30 cellular contexts compared by ENCODE assay signal in the genomic region with DNA sequence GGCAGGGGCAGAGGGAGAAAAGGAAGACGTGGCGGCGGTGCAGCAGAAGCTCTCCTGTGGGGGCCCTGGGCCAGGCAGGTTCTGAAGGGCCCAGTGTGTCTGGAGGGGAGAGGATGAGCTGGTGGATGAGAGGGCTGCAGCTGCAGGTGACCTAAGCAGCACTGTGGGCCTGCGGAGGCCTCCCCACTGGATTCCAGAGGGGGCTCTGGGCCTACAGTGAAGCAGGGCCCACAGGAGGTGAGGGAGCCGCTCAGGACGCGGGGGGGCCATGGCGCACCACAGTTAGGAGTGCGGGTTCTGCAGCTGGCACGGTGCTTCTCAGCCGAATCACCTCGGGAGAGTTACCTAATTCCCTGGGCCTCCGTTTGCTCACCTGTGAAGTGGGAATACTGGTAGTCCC. TPM values are rescaled to one million over a fixed set of nuclear protein-coding genes. Genes with fewer than 3 reads are reported as not detected.
"Had no signal": no experiment of that assay in that cellular context is flagged by ENCODE, and none has a peak within 500 bp of the region (broad histone marks: within the 10 kb centered on the region; RNA-seq: fewer than 3 reads in every experiment).

No MANE protein-coding gene starts in this region.

- H3K9ac ChIP-seq: neural progenitor cell had no signal

- H3K27me3 ChIP-seq: colonic mucosa, testis, tibial artery, upper lobe of left lung had no signal

- H3K4me1 Mint-ChIP-seq: immature natural killer cell had no signal

- H3K36me3 ChIP-seq: colonic mucosa, neural progenitor cell, tibial artery, upper lobe of left lung had no signal

- H3K4me2 ChIP-seq: neural progenitor cell, smooth muscle cell had no signal

- ATAC-seq: left ventricle myocardium superior; mucosa of descending colon; natural killer cell treated with Interleukin-12 subunit alpha and Interleukin-12 subunit beta and Interleukin-15 and Interleukin-18, amount 100 ng/mL, for 72 hours; sciatic nerve; stimulated activated naive CD8-positive, alpha-beta T cell treated with anti-CD3 and anti-CD28 coated beads, Interleukin-15, Interleukin-2, amounts not matched to agents 100 U/mL and 50 U/mL, for 24 hours had no signal

- H3K9me3 Mint-ChIP-seq: central memory CD8-positive, alpha-beta T cell; dendritic cell treated with granulocyte-macrophage colony-stimulating factor and Interleukin-4, amounts not matched to agents 40 ng/mL and 50 ng/mL, for 4 days; immature natural killer cell; mesothelial cell of epicardium; naive B cell; natural killer cell treated with Interleukin-12 subunit alpha and Interleukin-12 subunit beta and Interleukin-15 and Interleukin-18, amount 100 ng/mL, for 72 hours; neural progenitor cell; stimulated activated memory B cell treated with anti-CD40 and anti-IgM and Interleukin-4, amounts not matched to agents 10 μg/mL and 1 μg/mL and 100 μg/mL, for 72 hours had no signal

- H3K9me3 ChIP-seq: colonic mucosa, esophagus squamous epithelium, mucosa of descending colon, testis, tibial artery, upper lobe of left lung had no signal

- H3K27ac Mint-ChIP-seq: dendritic cell treated with granulocyte-macrophage colony-stimulating factor and Interleukin-4, amounts not matched to agents 40 ng/mL and 50 ng/mL, for 4 days; immature natural killer cell; mesothelial cell of epicardium; natural killer cell treated with Interleukin-12 subunit alpha and Interleukin-12 subunit beta and Interleukin-15 and Interleukin-18, amount 100 ng/mL, for 72 hours; neural progenitor cell; stimulated activated memory B cell treated with anti-CD40 and anti-IgM and Interleukin-4, amounts not matched to agents 10 μg/mL and 1 μg/mL and 100 μg/mL, for 72 hours had no signal

- H3K27ac ChIP-seq: colonic mucosa, esophagus squamous epithelium, neural progenitor cell, testis, tibial artery, upper lobe of left lung had no signal

- H3K4me1 ChIP-seq: colonic mucosa had no signal

- DNase-seq: colonic mucosa; effector CD8-positive, alpha-beta T cell; esophagus squamous epithelium; foreskin melanocyte; hypothalamus; immature natural killer cell; islet precursor cell; kidney glomerular epithelial cell; left ventricle myocardium superior; mesenchymal stem cell; mucosa of descending colon; naive B cell; nucleus accumbens; posterior cingulate gyrus; stimulated activated CD4-positive, alpha-beta T cell treated with anti-CD3 and anti-CD28 coated beads, Interleukin-2, amount 100 ng/mL, for 24 hours; stimulated activated CD4-positive, alpha-beta T cell treated with anti-CD3 and anti-CD28 coated beads, Interleukin-4, amount 100 ng/mL, for 24 hours; stimulated activated naive CD8-positive, alpha-beta T cell treated with anti-CD3 and anti-CD28 coated beads, Interleukin-15, Interleukin-2, amounts not matched to agents 100 U/mL and 50 U/mL, for 24 hours; substantia nigra; testis; tibial artery had no signal

- H3K4me3 ChIP-seq: colonic mucosa, esophagus squamous epithelium, lung, mucosa of descending colon, neural progenitor cell, smooth muscle cell, testis, tibial artery, upper lobe of left lung had no signal

- H3K4me3 Mint-ChIP-seq: central memory CD8-positive, alpha-beta T cell; dendritic cell treated with granulocyte-macrophage colony-stimulating factor and Interleukin-4, amounts not matched to agents 40 ng/mL and 50 ng/mL, for 4 days; immature natural killer cell; mesothelial cell of epicardium; natural killer cell treated with Interleukin-12 subunit alpha and Interleukin-12 subunit beta and Interleukin-15 and Interleukin-18, amount 100 ng/mL, for 72 hours; neural progenitor cell; stimulated activated memory B cell treated with anti-CD40 and anti-IgM and Interleukin-4, amounts not matched to agents 10 μg/mL and 1 μg/mL and 100 μg/mL, for 72 hours had no signal

- H3K36me3 Mint-ChIP-seq: immature natural killer cell; mesothelial cell of epicardium; naive B cell; natural killer cell treated with Interleukin-12 subunit alpha and Interleukin-12 subunit beta and Interleukin-15 and Interleukin-18, amount 100 ng/mL, for 72 hours; neural progenitor cell had no signal

RNA-seq across cellular contexts. Expression of a gene that starts 10.5 kb away (rescaled TPM):
- total RNA-seq: smooth muscle cell had no signal
